Comparison of ENCODE assay signal across 8 cellular contexts in genomic region chr6:32195652-32195901, GRCh38. TPM values are rescaled to one million over a fixed set of nuclear protein-coding genes. Genes with fewer than 3 reads are reported as not detected.
DNase-seq lines count a peak whose midpoint lies in the region; ATAC-seq and TF ChIP-seq lines count a peak whose summit lies in the region.

No MANE protein-coding gene starts in this region.

- H3K4me3 ChIP-seq in cardiac fibroblast (replicated peaks in 1 of 2; ENCODE audit: low read depth in 2 of 2, low read length in 2 of 2) (peak overlapping the region in 1 of 2 donors; percentile 84), iPS-20b (ENCODE audit: low read length) (peak overlapping the region; percentile 99; the same call in 1 of the 2 replicates), smooth muscle cell (peak overlapping the region; percentile 73)

- H2AFZ ChIP-seq in smooth muscle cell (ENCODE audit: low read depth) = no peak overlapping the region

- peaks cover 25% of the 10 kb centered on the region for H3K36me3 Mint-ChIP-seq in activated B cell treated with CpG ODN at 0.5 μM for 24 hours (ENCODE audit: low read depth)

- no peaks in the 10 kb centered on the region for H3K79me2 ChIP-seq in smooth muscle cell (ENCODE audit: low read depth)

- no peaks in the 10 kb centered on the region for H3K9me3 Mint-ChIP-seq in activated B cell treated with CpG ODN at 0.5 μM for 24 hours

- H3K27me3 Mint-ChIP-seq in activated B cell treated with CpG ODN at 0.5 μM for 24 hours = peaks cover 1% of the 10 kb centered on the region

- H3K36me3 ChIP-seq in iPS-20b (ENCODE audit: insufficient read depth, low read depth, low read length) (no peaks in the 10 kb centered on the region), smooth muscle cell (ENCODE audit: low read depth) (no peaks in the 10 kb centered on the region)

- H3K27me3 ChIP-seq in iPS-20b (ENCODE audit: insufficient read depth, low read length) = no peaks in the 10 kb centered on the region
- no peaks in the 10 kb centered on the region for H3K27me3 ChIP-seq in smooth muscle cell (ENCODE audit: low read depth)

- H3K4me2 ChIP-seq in smooth muscle cell = peak overlapping the region; percentile 86

- peak; percentile 100 for DNase-seq in NCI-H2196 (lab: John Stamatoyannopoulos, UW; ENCODE audit: unreplicated experiment)
- DNase-seq in activated B cell treated with CpG ODN at 0.5 μM for 24 hours = peak; percentile 99
- peak; percentile 100 for DNase-seq in cardiac fibroblast (ENCODE audit: low read depth in 2 of 2)
- peak; percentile 100 for DNase-seq in smooth muscle cell (lab: John Stamatoyannopoulos, UW; ENCODE audit: unreplicated experiment)

- H3K9me3 ChIP-seq in iPS-20b (ENCODE audit: insufficient read depth, low read depth, low read length) = no peaks in the 10 kb centered on the region
- H3K9me3 ChIP-seq in smooth muscle cell (replicated peaks; ENCODE audit: low read depth) = no peaks in the 10 kb centered on the region

- H3K27ac ChIP-seq in iPS-20b (ENCODE audit: low read length) = no peak overlapping the region
- H3K27ac ChIP-seq in smooth muscle cell (ENCODE audit: low read depth) = peak overlapping the region; percentile 99

- whole genome bisulfite sequencing in smooth muscle cell (ENCODE audit: low lambda C conversion rate) = under 1% methylated on average over 25 of the region's 25 CpGs

- H3K27ac Mint-ChIP-seq in activated B cell treated with CpG ODN at 0.5 μM for 24 hours = peak overlapping the region; percentile 100

- H3K4me1 Mint-ChIP-seq in activated B cell treated with CpG ODN at 0.5 μM for 24 hours = peaks cover 57% of the 10 kb centered on the region

- CTCF ChIA-PET in activated B cell treated with CpG ODN at 0.5 μM for 24 hours (lab: Charles Lee) = interaction anchor here (1.2 to 2.5 kb wide), 6 partner anchors 13 to 77 kb away, joined by 3 to 11 read pairs (median 5); partner anchors contain the start of gene ATF6B

- H3K9ac ChIP-seq in iPS-20b (ENCODE audit: low read depth, low read length) (peak overlapping the region; percentile 100; the same call in 1 of the 2 replicates), smooth muscle cell (ENCODE audit: low read depth) (no peak overlapping the region)

- ATAC-seq in HG02981 (IDR thresholded peaks at IDR 0.05; ENCODE audit: unreplicated experiment) = peak; percentile 77
- ATAC-seq in activated B cell treated with CpG ODN at 0.5 μM for 24 hours (ENCODE audit: low read depth) = peak; percentile 83
- no peak for ATAC-seq in HG03045 (IDR thresholded peaks at IDR 0.05; ENCODE audit: unreplicated experiment)

- POLR2A ChIA-PET in activated B cell treated with CpG ODN at 0.5 μM for 24 hours (lab: Charles Lee) = interaction anchor here (0.6 to 3.8 kb wide), 29 partner anchors 9 to 1102 kb away, joined by 3 to 69 read pairs (median 4); partner anchors contain the start of genes AGPAT1, ATF6B, CSNK2B and DXO

- H3F3A ChIP-seq in smooth muscle cell (ENCODE audit: low read depth) = peaks cover 23% of the 10 kb centered on the region

- peak overlapping the region; percentile 99 for H3K4me3 Mint-ChIP-seq in activated B cell treated with CpG ODN at 0.5 μM for 24 hours

- intact Hi-C loops in activated B cell treated with CpG ODN at 0.5 μM for 24 hours (cut with micrococcal nuclease) = loop anchor here (1.0 to 10.0 kb wide), 8 partner anchors 17 to 1397 kb away; partner anchors contain the start of genes ATP6V1G2, DDX39B, HSD17B8 and NFKBIL1

- no peaks in the 10 kb centered on the region for H4K20me1 ChIP-seq in smooth muscle cell (ENCODE audit: low read depth)

- TF ChIP-seq CTCF in GM12874 (IDR thresholded peaks at IDR 0.05; ENCODE audit: insufficient read depth, low read depth, low read length) (0 out of 2 replicates have a peak, but pooled peaks have one; percentile 19), activated B cell treated with CpG ODN at 0.5 μM for 24 hours (IDR thresholded peaks at IDR 0.05) (no peak), cardiac fibroblast (IDR thresholded peaks at IDR 0.05; ENCODE audit: low read depth, low read length) (peak; percentile 63), smooth muscle cell (IDR thresholded peaks at IDR 0.05; ENCODE audit: borderline replicate concordance, insufficient read depth, poor library complexity, severe bottlenecking) (no peak)

- H3K4me1 ChIP-seq in iPS-20b (ENCODE audit: insufficient read depth, low read length) (peaks cover 24% of the 10 kb centered on the region; the same call in 1 of the 2 replicates), smooth muscle cell (ENCODE audit: low read depth) (peaks cover 30% of the 10 kb centered on the region)

RNA-seq across cellular contexts. Expression of gene GPSM3, which starts 3.1 kb away (rescaled TPM):
- total RNA-seq in activated B cell treated with CpG ODN at 0.5 μM for 24 hours (185 and 199 TPM in 2 replicates), smooth muscle cell (4.8 and 5.3 TPM in 2 replicates)
- 14.2 and 15.6 TPM in 2 replicates for polyA plus RNA-seq in smooth muscle cell

RNA-seq across cellular contexts. Expression of gene PBX2, which starts 5.6 kb away (rescaled TPM):
- total RNA-seq in activated B cell treated with CpG ODN at 0.5 μM for 24 hours (134 and 153 TPM in 2 replicates), smooth muscle cell (33.2 and 43.6 TPM in 2 replicates)
- polyA plus RNA-seq in smooth muscle cell = 11.6 and 14.0 TPM in 2 replicates

RNA-seq across cellular contexts. Expression of gene AGER, which starts 11.5 kb away (rescaled TPM):
- total RNA-seq in activated B cell treated with CpG ODN at 0.5 μM for 24 hours (23.5 and 30.8 TPM in 2 replicates), smooth muscle cell (0.81 and 2.6 TPM in 2 replicates)
- polyA plus RNA-seq in smooth muscle cell = 2.5 and 6.4 TPM in 2 replicates

RNA-seq across cellular contexts. Expression of gene RNF5, which starts 17.4 kb away (rescaled TPM):
- 39.7 and 41.8 TPM in 2 replicates for total RNA-seq in activated B cell treated with CpG ODN at 0.5 μM for 24 hours
- 49.3 and 58.1 TPM in 2 replicates for total RNA-seq in smooth muscle cell
- 74.0 and 75.9 TPM in 2 replicates for polyA plus RNA-seq in smooth muscle cell

RNA-seq across cellular contexts. Expression of gene AGPAT1, which starts 19.7 kb away (rescaled TPM):
- total RNA-seq in activated B cell treated with CpG ODN at 0.5 μM for 24 hours (26.4 and 27.0 TPM in 2 replicates), smooth muscle cell (60.5 and 71.1 TPM in 2 replicates)
- 51.8 and 52.4 TPM in 2 replicates for polyA plus RNA-seq in smooth muscle cell

Comparison
In these comparisons a context has a peak if more than half of its experiments do, and no peak if none do; other contexts are left out.
1. CTCF ChIP-seq: peak in GM12874 (single experiment) and cardiac fibroblast (single experiment); none in activated B cell treated with CpG ODN at 0.5 μM for 24 hours (single experiment) and smooth muscle cell (single experiment).
2. RNA of gene GPSM3, which starts 3.1 kb away (total RNA-seq): 185 to 199 TPM in activated B cell treated with CpG ODN at 0.5 μM for 24 hours; 4.8 to 5.3 TPM in smooth muscle cell; every median in the first group is over 10 times any median in the second.
3. Peak in every context shown above with its lines, with median percentiles within 50 percentile points of each other: DNase-seq.